In genomic region chr4:55018978-55019377, GRCh38 we compare ENCODE assay signal across 27 cellular contexts.
DNase-seq lines count a peak whose midpoint lies in the region; ATAC-seq and TF ChIP-seq lines count a peak whose summit lies in the region.
"Had no signal": no experiment of that assay in that cellular context is flagged by ENCODE, and none has a peak within 500 bp of the region (broad histone marks: within the 10 kb centered on the region; RNA-seq: fewer than 3 reads in every experiment).

No MANE protein-coding gene starts in this region.

- H3K27me3 Mint-ChIP-seq in GM23338 (ENCODE audit: insufficient read depth, low read depth, poor library complexity) (peaks cover 1% of the 10 kb centered on the region), chondrocyte (ENCODE audit: low read depth) (peaks cover 3% of the 10 kb centered on the region)
- H3K27me3 Mint-ChIP-seq: activated B cell treated with CpG ODN at 0.5 μM for 24 hours had no signal

- no peak overlapping the region for H2BK5ac ChIP-seq in neuronal stem cell (ENCODE audit: low read length)

- no peak overlapping the region for H3K23ac ChIP-seq in neuronal stem cell (ENCODE audit: low read depth, low read length, poor library complexity)

- TF ChIP-seq POLR2A in sigmoid colon (IDR thresholded peaks at IDR 0.05) = no peak

- H3K18ac ChIP-seq in neuronal stem cell (ENCODE audit: low read length) = no peak overlapping the region

- H3K9me2 ChIP-seq in GM23338 (ENCODE audit: insufficient read depth) = peaks cover 16% of the 10 kb centered on the region

- H3K79me2 ChIP-seq in GM23338 (replicated peaks; ENCODE audit: insufficient read depth) (no peaks in the 10 kb centered on the region), KMS-11 (ENCODE audit: insufficient read depth, low read depth) (no peaks in the 10 kb centered on the region)

- H2BK12ac ChIP-seq in neuronal stem cell (ENCODE audit: low read length) = no peak overlapping the region

- H2AK5ac ChIP-seq in neuronal stem cell (ENCODE audit: low read depth, low read length) = no peak overlapping the region

- H3K9me3 Mint-ChIP-seq in GM23338 (no peaks in the 10 kb centered on the region), chondrocyte (ENCODE audit: low read depth) (no peaks in the 10 kb centered on the region)
- H3K9me3 Mint-ChIP-seq: activated B cell treated with CpG ODN at 0.5 μM for 24 hours; activated CD4-positive, alpha-beta memory T cell treated with anti-CD3 and anti-CD28 coated beads for 36 hours; CD8-positive, alpha-beta T cell had no signal

- no peak for TF ChIP-seq EP300 in sigmoid colon (IDR thresholded peaks at IDR 0.05)

- intact Hi-C loops in sigmoid colon (cut with DNase I) = no loop called here

- H3K4me2 ChIP-seq in GM23338 (no peak overlapping the region), KMS-11 (peak overlapping the region; percentile 97), neuronal stem cell (ENCODE audit: insufficient read depth, low read length, poor library complexity, severe bottlenecking) (no peak overlapping the region)

- H3K4me1 ChIP-seq in GM23338 (ENCODE audit: insufficient read depth) (peaks cover 13% of the 10 kb centered on the region; the same call in 1 of the 2 replicates), KMS-11 (ENCODE audit: low read depth, poor library complexity, severe bottlenecking) (peaks cover 51% of the 10 kb centered on the region), neuronal stem cell (ENCODE audit: control insufficient read depth in 2 of 2, insufficient read depth in 1 of 2, low read depth in 1 of 2, low read length in 2 of 2) (peaks cover 0 to 9% of the 10 kb centered on the region in 2 donors), sigmoid colon (no peaks in the 10 kb centered on the region)
- no peaks in the 10 kb centered on the region for H3K4me1 ChIP-seq in effector memory CD4-positive, alpha-beta T cell (ENCODE audit: control insufficient read depth, insufficient read depth, low read length, poor library complexity, severe bottlenecking)
- H3K4me1 ChIP-seq: BE2C, HAP-1, psoas muscle, stomach had no signal

- no peaks in the 10 kb centered on the region for H3K9me3 ChIP-seq in neuronal stem cell (replicated peaks in 1 of 2; ENCODE audit: control insufficient read depth in 2 of 2, insufficient read depth in 1 of 2, low read depth in 1 of 2, low read length in 2 of 2)
- H3K9me3 ChIP-seq in effector memory CD4-positive, alpha-beta T cell (ENCODE audit: control insufficient read depth, low read length) = no peaks in the 10 kb centered on the region
- no peaks in the 10 kb centered on the region for H3K9me3 ChIP-seq in sigmoid colon
- H3K9me3 ChIP-seq: BE2C, HAP-1, neutrophil, psoas muscle, stomach had no signal

- H3F3A ChIP-seq in GM23338 (replicated peaks; ENCODE audit: low read depth) = no peaks in the 10 kb centered on the region

- H3K4me1 Mint-ChIP-seq in GM23338 (peaks cover 15% of the 10 kb centered on the region), chondrocyte (ENCODE audit: low read depth) (peaks cover 7% of the 10 kb centered on the region)
- H3K4me1 Mint-ChIP-seq: activated B cell treated with CpG ODN at 0.5 μM for 24 hours had no signal

- H3K27ac Mint-ChIP-seq in GM23338 (0 out of 2 replicates have a peak overlapping the region, but pooled peaks have one; percentile 11), chondrocyte (ENCODE audit: unreplicated experiment) (peak overlapping the region; percentile 55)
- H3K27ac Mint-ChIP-seq: activated B cell treated with CpG ODN at 0.5 μM for 24 hours; activated CD4-positive, alpha-beta memory T cell treated with anti-CD3 and anti-CD28 coated beads for 36 hours; activated T-cell treated with anti-CD3 and anti-CD28 coated beads, Interleukin-2, amount 50 U/mL, for 72 hours; CD8-positive, alpha-beta T cell had no signal

- H3K14ac ChIP-seq in neuronal stem cell (ENCODE audit: low read length) = no peak overlapping the region

- no peaks in the 10 kb centered on the region for H3K36me3 Mint-ChIP-seq in GM23338 (ENCODE audit: low read depth)
- H3K36me3 Mint-ChIP-seq in chondrocyte (ENCODE audit: low read depth) = peaks cover 3% of the 10 kb centered on the region
- H3K36me3 Mint-ChIP-seq: activated CD4-positive, alpha-beta memory T cell treated with anti-CD3 and anti-CD28 coated beads for 36 hours; CD8-positive, alpha-beta T cell had no signal

- H4K91ac ChIP-seq in neuronal stem cell (ENCODE audit: low read depth, low read length, poor library complexity) = no peak overlapping the region

- H2BK15ac ChIP-seq in neuronal stem cell (ENCODE audit: low read length) = no peak overlapping the region

- no peaks in the 10 kb centered on the region for H3K79me1 ChIP-seq in neuronal stem cell (ENCODE audit: low read depth, low read length)

- H3K27ac ChIP-seq in GM23338 (ENCODE audit: low read depth) = no peak overlapping the region
- peak overlapping the region; percentile 52; the same call in 1 of the 2 replicates for H3K27ac ChIP-seq in KMS-11
- H3K27ac ChIP-seq in neuronal stem cell (replicated peaks; ENCODE audit: low read length) = no peak overlapping the region
- H3K27ac ChIP-seq in effector memory CD4-positive, alpha-beta T cell (ENCODE audit: insufficient read depth, low read length, poor library complexity, severe bottlenecking) = no peak overlapping the region
- H3K27ac ChIP-seq in sigmoid colon = no peak overlapping the region
- H3K27ac ChIP-seq: dorsolateral prefrontal cortex, neutrophil, psoas muscle, RWPE1, stomach had no signal

- H3K4me3 Mint-ChIP-seq in GM23338 = no peak overlapping the region
- H3K4me3 Mint-ChIP-seq in chondrocyte (ENCODE audit: unreplicated experiment) = no peak overlapping the region
- H3K4me3 Mint-ChIP-seq: activated B cell treated with CpG ODN at 0.5 μM for 24 hours; activated CD4-positive, alpha-beta memory T cell treated with anti-CD3 and anti-CD28 coated beads for 36 hours; activated T-cell treated with anti-CD3 and anti-CD28 coated beads, Interleukin-2, amount 50 U/mL, for 72 hours; CD8-positive, alpha-beta T cell had no signal

- H3K9ac ChIP-seq in KMS-11 (peak overlapping the region; percentile 7; the same call in 1 of the 2 replicates), neuronal stem cell (ENCODE audit: low read depth, low read length, poor library complexity) (no peak overlapping the region)

- peak overlapping the region; percentile 97 for H2AFZ ChIP-seq in GM23338
- peak overlapping the region; percentile 58 for H2AFZ ChIP-seq in KMS-11 (ENCODE audit: low read depth)
- peak overlapping the region; percentile 76 for H2AFZ ChIP-seq in neuronal stem cell (ENCODE audit: low read length)

- no peak for DNase-seq in GM23338 (ENCODE audit: low spot score)
- no peak for DNase-seq in chondrocyte (ENCODE audit: low spot score)
- DNase-seq in neuronal stem cell (ENCODE audit: low spot score) = no peak
- no peak for DNase-seq in anterior cingulate cortex (lab: John Stamatoyannopoulos, UW)
- DNase-seq in effector memory CD4-positive, alpha-beta T cell = no peak
- no peak for DNase-seq in sigmoid colon
- DNase-seq: activated B cell treated with CpG ODN at 0.5 μM for 24 hours; activated CD4-positive, alpha-beta memory T cell treated with anti-CD3 and anti-CD28 coated beads for 36 hours; activated naive CD4-positive, alpha-beta T cell; activated T-cell treated with anti-CD3 and anti-CD28 coated beads, Interleukin-2, amount 50 U/mL, for 72 hours; BE2C; CD8-positive, alpha-beta T cell; cerebellar nuclear complex; dorsolateral prefrontal cortex; mesendoderm; NCI-H1048; NCI-H1694; NCI-H2171; psoas muscle; stimulated activated CD4-positive, alpha-beta T cell treated with anti-CD3 and anti-CD28 coated beads, Interleukin-4, amount 100 ng/mL, for 1 hour; stomach had no signal

- no peak overlapping the region for H2BK120ac ChIP-seq in neuronal stem cell (ENCODE audit: low read depth, low read length)

- H3K36me3 ChIP-seq in GM23338 (ENCODE audit: insufficient read depth) = no peaks in the 10 kb centered on the region
- no peaks in the 10 kb centered on the region for H3K36me3 ChIP-seq in KMS-11 (ENCODE audit: insufficient read depth)
- no peaks in the 10 kb centered on the region for H3K36me3 ChIP-seq in neuronal stem cell (replicated peaks in 1 of 2; ENCODE audit: control insufficient read depth in 2 of 2, insufficient read depth in 2 of 2, low read length in 2 of 2)
- H3K36me3 ChIP-seq in effector memory CD4-positive, alpha-beta T cell (ENCODE audit: control insufficient read depth, insufficient read depth, low read length) = no peaks in the 10 kb centered on the region
- H3K36me3 ChIP-seq in sigmoid colon = no peaks in the 10 kb centered on the region
- H3K36me3 ChIP-seq: BE2C, HAP-1, neutrophil, stomach had no signal

- no peak overlapping the region for H3K4ac ChIP-seq in neuronal stem cell (ENCODE audit: low read length)

- H3K4me3 ChIP-seq in GM23338 (no peak overlapping the region), KMS-11 (IDR thresholded peaks at IDR 0.05; ENCODE audit: insufficient read depth, low read depth, low read length) (no peak overlapping the region), neuronal stem cell (ENCODE audit: low read length in 2 of 2) (no peak overlapping the region), sigmoid colon (no peak overlapping the region)
- no peak overlapping the region for H3K4me3 ChIP-seq in effector memory CD4-positive, alpha-beta T cell (ENCODE audit: insufficient read depth, low read depth, low read length, poor library complexity, severe bottlenecking)
- H3K4me3 ChIP-seq: dorsolateral prefrontal cortex, HAP-1, psoas muscle, stomach had no signal

- ATAC-seq in GM23338 = no peak; the same call in 2 of the 3 replicates
- ATAC-seq: activated T-cell treated with anti-CD3 and anti-CD28 coated beads, Interleukin-2, amount 50 U/mL, for 72 hours; CD8-positive, alpha-beta T cell; left lobe of liver; psoas muscle; sciatic nerve had no signal

- no peak for TF ChIP-seq CTCF in GM23338 (conservative IDR thresholded peaks at IDR 0.05; ENCODE audit: low read depth in 2 of 2)
- TF ChIP-seq CTCF in KMS-11 (conservative IDR thresholded peaks at IDR 0.05; ENCODE audit: low read depth, low read length) = no peak
- TF ChIP-seq CTCF in chondrocyte (IDR thresholded peaks at IDR 0.05) = no peak
- TF ChIP-seq CTCF in sigmoid colon (IDR thresholded peaks at IDR 0.05) = no peak

- H3K27me3 ChIP-seq in GM23338 (ENCODE audit: insufficient read depth) (no peaks in the 10 kb centered on the region), KMS-11 (ENCODE audit: insufficient read depth, low read depth) (no peaks in the 10 kb centered on the region), neuronal stem cell (ENCODE audit: control insufficient read depth in 3 of 3, insufficient read depth in 3 of 3, low read depth in 1 of 3, low read length in 3 of 3) (no peaks in the 10 kb centered on the region), sigmoid colon (no peaks in the 10 kb centered on the region)
- no peaks in the 10 kb centered on the region for H3K27me3 ChIP-seq in effector memory CD4-positive, alpha-beta T cell (replicated peaks; ENCODE audit: control insufficient read depth, insufficient read depth, low read length, poor library complexity, severe bottlenecking)
- H3K27me3 ChIP-seq: BE2C, dorsolateral prefrontal cortex, neutrophil, stomach had no signal

- H4K20me1 ChIP-seq in GM23338 (replicated peaks; ENCODE audit: insufficient read depth) = no peaks in the 10 kb centered on the region
- H4K20me1 ChIP-seq in KMS-11 (ENCODE audit: insufficient read depth) = no peaks in the 10 kb centered on the region

- no CpG with 5 or more reads among the region's 2 CpGs for WGBS in neuronal stem cell (ENCODE audit: extremely low coverage in 2 of 2, insufficient read length in 2 of 2, insufficient replicate concordance in 1 of 2), 2 donors
- WGBS in sigmoid colon, 2 donors = 45 to 74% methylated on average over 2 of the region's 2 CpGs

- H4K8ac ChIP-seq in neuronal stem cell (ENCODE audit: low read depth, low read length) = no peak overlapping the region
